In the genomic region with DNA sequence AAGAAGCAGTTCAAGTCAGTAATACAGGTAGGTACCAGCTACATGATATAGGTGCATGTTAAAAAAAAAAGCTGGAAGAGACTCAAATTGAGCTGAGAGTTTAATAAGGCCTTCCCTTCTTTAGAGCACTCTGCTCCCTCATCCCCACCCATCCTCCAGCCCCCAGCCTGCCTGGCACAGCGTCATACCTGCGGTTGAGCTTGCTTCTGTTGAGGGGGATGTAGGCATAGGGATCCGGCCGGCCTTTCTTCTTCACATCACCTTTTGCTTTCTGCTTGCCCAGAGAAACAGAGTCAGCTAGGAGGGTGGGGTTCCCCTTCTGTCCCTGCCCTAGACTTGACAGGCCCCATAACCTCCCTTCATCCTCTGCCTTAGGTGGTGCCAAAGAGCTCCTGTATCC, we compare ENCODE assay signal across 23 cellular contexts.
"Had no signal": no experiment of that assay in that cellular context is flagged by ENCODE, and none has a peak within 500 bp of the region (broad histone marks: within the 10 kb centered on the region; RNA-seq: fewer than 3 reads in every experiment).

No MANE protein-coding gene starts in this region.

- H3K27me3 Mint-ChIP-seq: naive B cell had no signal

- H3K4me3 ChIP-seq: colonic mucosa, esophagus squamous epithelium, left lung, mucosa of descending colon, ovary, psoas muscle, sigmoid colon, stomach, thyroid gland had no signal

- H3K4me1 ChIP-seq: colonic mucosa, sigmoid colon had no signal

- H3K4me1 Mint-ChIP-seq: mesothelial cell of epicardium had no signal

- H3K27ac ChIP-seq: colonic mucosa, esophagus squamous epithelium, left lung, ovary, psoas muscle, sigmoid colon, stomach, thyroid gland had no signal

- ATAC-seq: left lung, mucosa of descending colon, psoas muscle, right cardiac atrium had no signal

- H3K4me3 Mint-ChIP-seq: mesothelial cell of epicardium, nephron progenitor cell had no signal

- H3K9me3 Mint-ChIP-seq: mesothelial cell of epicardium, naive B cell, nephron progenitor cell had no signal

- H3K27me3 ChIP-seq: colonic mucosa, esophagus squamous epithelium, left lung, ovary, sigmoid colon, stomach, thyroid gland had no signal

- DNase-seq: central memory CD4-positive, alpha-beta T cell; colonic mucosa; dermis blood vessel endothelial cell; effector memory CD4-positive, alpha-beta T cell; erythroblast; esophagus squamous epithelium; head of caudate nucleus; kidney; left lung; mesenchymal stem cell; mucosa of descending colon; naive B cell; nephron progenitor cell; occipital lobe; ovary; psoas muscle; right cardiac atrium; sigmoid colon; stimulated activated CD4-positive, alpha-beta T cell treated with anti-CD3 and anti-CD28 coated beads, Interleukin-2, amount 100 ng/mL, for 48 hours; stimulated activated naive CD4-positive, alpha-beta T cell; stomach; thyroid gland had no signal

- H3K36me3 ChIP-seq: colonic mucosa, ovary had no signal

- H3K27ac Mint-ChIP-seq: mesothelial cell of epicardium, nephron progenitor cell had no signal

- H3K9me3 ChIP-seq: colonic mucosa, esophagus squamous epithelium, left lung, mucosa of descending colon, ovary, psoas muscle, sigmoid colon, stomach, thyroid gland had no signal
